Comparison of ENCODE assay signal across 21 cellular contexts in the genomic region with DNA sequence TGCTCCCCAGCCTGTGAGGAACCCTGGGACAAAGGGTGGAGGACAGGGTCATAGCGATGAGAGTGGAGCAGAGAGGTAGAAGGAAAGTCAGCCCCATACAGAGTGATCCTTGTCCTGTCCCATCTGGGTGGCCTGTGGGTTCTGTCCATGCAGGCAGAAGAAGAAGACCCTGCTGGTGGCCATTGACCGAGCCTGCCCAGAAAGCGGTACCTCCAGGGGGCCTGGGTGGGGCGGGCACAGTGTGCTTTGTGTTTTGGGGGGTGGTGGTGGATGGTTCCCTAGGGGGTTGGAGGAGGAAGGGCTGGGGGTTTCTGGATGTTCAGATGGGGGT. TPM values are rescaled to one million over a fixed set of nuclear protein-coding genes. Genes with fewer than 3 reads are reported as not detected.
A peak's percentile ranks its signal among the peaks of the same experiment; 100 is the strongest.
DNase-seq lines count a peak whose midpoint lies in the region; ATAC-seq and TF ChIP-seq lines count a peak whose summit lies in the region.
"Had no signal": no experiment of that assay in that cellular context is flagged by ENCODE, and none has a peak within 500 bp of the region (broad histone marks: within the 10 kb centered on the region; RNA-seq: fewer than 3 reads in every experiment).

No MANE protein-coding gene starts in this region.

- peaks cover 84% of the 10 kb centered on the region for H3K36me3 ChIP-seq in left ventricle myocardium inferior
- H3K36me3 ChIP-seq in upper lobe of right lung, result peaks cover 43% of the 10 kb centered on the region
- no peaks in the 10 kb centered on the region for H3K36me3 ChIP-seq in smooth muscle cell (ENCODE audit: low read depth)
- H3K36me3 ChIP-seq in PC-3 (ENCODE audit: low read depth, low read length), result no peaks in the 10 kb centered on the region

- intact Hi-C loops in left ventricle myocardium inferior (cut with micrococcal nuclease) (no loop called here), left ventricle myocardium superior (cut with micrococcal nuclease) (no loop called here), upper lobe of right lung (cut with DNase I) (no loop called here), PC-3 (cut with micrococcal nuclease) (no loop called here)

- H4K20me1 ChIP-seq in smooth muscle cell (ENCODE audit: low read depth) (no peaks in the 10 kb centered on the region), PC-3 (ENCODE audit: low read length) (no peaks in the 10 kb centered on the region)

- H3K27ac ChIP-seq in left ventricle myocardium inferior (replicated peaks) (peak overlapping the region; percentile 33), caudate nucleus (ENCODE audit: low read depth, low read length) (peak overlapping the region; percentile 70), upper lobe of right lung (peak overlapping the region; percentile 65), smooth muscle cell (ENCODE audit: low read depth) (no peak overlapping the region), PC-3 (ENCODE audit: low read length) (no peak overlapping the region)

- DNase-seq in left ventricle myocardium inferior, result no peak
- no peak for DNase-seq in left ventricle myocardium superior
- DNase-seq in caudate nucleus (lab: John Stamatoyannopoulos, UW), result no peak
- DNase-seq in naive B cell, result no peak
- DNase-seq in upper lobe of right lung, result no peak
- DNase-seq in smooth muscle cell (lab: John Stamatoyannopoulos, UW; ENCODE audit: unreplicated experiment), result no peak
- no peak for DNase-seq in PC-3
- no peak for DNase-seq in LoVo (ENCODE audit: low spot score)
- DNase-seq: amygdala; COR-L47; EL; foreskin melanocyte; left colon; NCI-H1417 treated with DMSO at 0.1 percent for 48 hours; NCI-H2171; NCI-H748 treated with DMSO at 0.1 percent for 48 hours; SK-N-SH; stimulated activated naive CD8-positive, alpha-beta T cell treated with anti-CD3 and anti-CD28 coated beads, Interleukin-15, amount 100 ng/mL, for 72 hours had no signal

- H3K4me3 Mint-ChIP-seq in naive B cell, result peak overlapping the region in 7 of 8 donors; percentile 62 to 93 (median 82)
- H3K4me3 Mint-ChIP-seq: activated T-helper 17 cell treated with anti-CD3 and anti-CD28 coated beads, Interleukin-2, amount 50 U/mL, for 72 hours; stimulated activated naive CD8-positive, alpha-beta T cell treated with anti-CD3 and anti-CD28 coated beads, Interleukin-15, amount 100 ng/mL, for 72 hours had no signal

- H3K9ac ChIP-seq in smooth muscle cell (ENCODE audit: low read depth), result no peak overlapping the region
- H3K9ac ChIP-seq in PC-3 (ENCODE audit: low read length), result no peak overlapping the region
- H3K9ac ChIP-seq: SK-N-SH had no signal

- no peaks in the 10 kb centered on the region for H3K27me3 ChIP-seq in left ventricle myocardium inferior (ENCODE audit: low read depth)
- H3K27me3 ChIP-seq in upper lobe of right lung, result no peaks in the 10 kb centered on the region
- H3K27me3 ChIP-seq in smooth muscle cell (ENCODE audit: low read depth), result no peaks in the 10 kb centered on the region
- no peaks in the 10 kb centered on the region for H3K27me3 ChIP-seq in PC-3 (ENCODE audit: low read length)

- peaks cover 48 to 94% (median 74%) of the 10 kb centered on the region in 3 donors for H3K4me1 Mint-ChIP-seq in naive B cell
- H3K4me1 Mint-ChIP-seq: activated T-helper 17 cell treated with anti-CD3 and anti-CD28 coated beads, Interleukin-2, amount 50 U/mL, for 72 hours had no signal

- H3K79me2 ChIP-seq in smooth muscle cell (ENCODE audit: low read depth) (no peaks in the 10 kb centered on the region), PC-3 (ENCODE audit: low read length) (no peaks in the 10 kb centered on the region)

- H3K36me3 Mint-ChIP-seq in naive B cell, result peaks cover 5 to 12% of the 10 kb centered on the region in 2 donors

- no peaks in the 10 kb centered on the region for H3F3A ChIP-seq in smooth muscle cell (ENCODE audit: low read depth)
- H3F3A ChIP-seq in PC-3 (ENCODE audit: low read length, unreplicated experiment), result no peaks in the 10 kb centered on the region

- no peaks in the 10 kb centered on the region for H3K9me3 Mint-ChIP-seq in naive B cell
- H3K9me3 Mint-ChIP-seq: activated T-helper 17 cell treated with anti-CD3 and anti-CD28 coated beads, Interleukin-2, amount 50 U/mL, for 72 hours; stimulated activated naive CD8-positive, alpha-beta T cell treated with anti-CD3 and anti-CD28 coated beads, Interleukin-15, amount 100 ng/mL, for 72 hours had no signal

- no peak overlapping the region for H3K4me2 ChIP-seq in smooth muscle cell
- no peak overlapping the region for H3K4me2 ChIP-seq in PC-3 (ENCODE audit: low read length)
- H3K4me2 ChIP-seq: SK-N-SH had no signal

- no peaks in the 10 kb centered on the region for H3K9me2 ChIP-seq in PC-3 (replicated peaks; ENCODE audit: low read length)
- H3K9me2 ChIP-seq: SK-N-SH had no signal

- H3K27me3 Mint-ChIP-seq in naive B cell, result no peaks in the 10 kb centered on the region
- H3K27me3 Mint-ChIP-seq: activated T-helper 17 cell treated with anti-CD3 and anti-CD28 coated beads, Interleukin-2, amount 50 U/mL, for 72 hours; stimulated activated naive CD8-positive, alpha-beta T cell treated with anti-CD3 and anti-CD28 coated beads, Interleukin-15, amount 100 ng/mL, for 72 hours had no signal

- POLR2A ChIA-PET in PC-3 (lab: Charles Lee; ENCODE audit: unreplicated experiment), result no interaction called here

- H3K4me1 ChIP-seq in left ventricle myocardium inferior (peaks cover 3% of the 10 kb centered on the region), upper lobe of right lung (peaks cover 3% of the 10 kb centered on the region), smooth muscle cell (ENCODE audit: low read depth) (no peaks in the 10 kb centered on the region), PC-3 (ENCODE audit: insufficient read depth, low read length) (peaks cover 25% of the 10 kb centered on the region)
- H3K4me1 ChIP-seq: HAP-1 had no signal

- CTCF ChIA-PET in PC-3 (lab: Charles Lee), result no interaction called here

- H3K9me3 ChIP-seq in left ventricle myocardium inferior (replicated peaks) (no peaks in the 10 kb centered on the region), upper lobe of right lung (no peaks in the 10 kb centered on the region), smooth muscle cell (replicated peaks; ENCODE audit: low read depth) (no peaks in the 10 kb centered on the region), PC-3 (ENCODE audit: low read length) (no peaks in the 10 kb centered on the region)
- H3K9me3 ChIP-seq: HAP-1, prostate gland, SK-N-SH had no signal

- no TSS peak for BruUV-seq in PC-3 (replicated peaks; lab: Mats Ljungman, UMichigan)

- H3K27ac Mint-ChIP-seq in naive B cell, result peak overlapping the region; percentile 29 to 97 (median 95)
- H3K27ac Mint-ChIP-seq: activated T-helper 17 cell treated with anti-CD3 and anti-CD28 coated beads, Interleukin-2, amount 50 U/mL, for 72 hours; stimulated activated naive CD8-positive, alpha-beta T cell treated with anti-CD3 and anti-CD28 coated beads, Interleukin-15, amount 100 ng/mL, for 72 hours had no signal

- WGBS in smooth muscle cell (ENCODE audit: low lambda C conversion rate), result 96% methylated on average over 4 of the region's 4 CpGs

- no peak overlapping the region for H3K4me3 ChIP-seq in left ventricle myocardium inferior
- H3K4me3 ChIP-seq in upper lobe of right lung, result no peak overlapping the region
- H3K4me3 ChIP-seq in smooth muscle cell, result no peak overlapping the region
- no peak overlapping the region for H3K4me3 ChIP-seq in PC-3 (ENCODE audit: low read length)
- H3K4me3 ChIP-seq: HAP-1, prostate gland had no signal

- TF ChIP-seq CTCF in left ventricle myocardium inferior (IDR thresholded peaks at IDR 0.05; ENCODE audit: borderline replicate concordance), result no peak
- TF ChIP-seq CTCF in upper lobe of right lung (IDR thresholded peaks at IDR 0.05), result no peak
- no peak for TF ChIP-seq CTCF in smooth muscle cell (IDR thresholded peaks at IDR 0.05; ENCODE audit: borderline replicate concordance, insufficient read depth, poor library complexity, severe bottlenecking)
- TF ChIP-seq CTCF in PC-3 (conservative IDR thresholded peaks at IDR 0.05; ENCODE audit: low read depth, low read length), result no peak

- H2AFZ ChIP-seq in smooth muscle cell (ENCODE audit: low read depth) (no peak overlapping the region), PC-3 (ENCODE audit: low read length) (no peak overlapping the region)

- no peak for ATAC-seq in left ventricle myocardium superior
- no peak for ATAC-seq in naive B cell (ENCODE audit: low read depth in 2 of 2)
- ATAC-seq in upper lobe of right lung, result no peak
- ATAC-seq in PC-3, result no peak
- ATAC-seq: activated T-helper 17 cell treated with anti-CD3 and anti-CD28 coated beads, Interleukin-2, amount 50 U/mL, for 72 hours; stimulated activated naive CD8-positive, alpha-beta T cell treated with anti-CD3 and anti-CD28 coated beads, Interleukin-15, amount 100 ng/mL, for 72 hours had no signal

RNA-seq across cellular contexts. Expression of a gene that starts 7.9 kb away (rescaled TPM):
- total RNA-seq in left ventricle myocardium inferior, result 23.5 TPM
- total RNA-seq in left ventricle myocardium superior, result 20.4 TPM
- 100 to 1,000 TPM in 1 of 6 donors, 10 to 100 TPM in 5; 19.2 to 126 (median 80.7) TPM for polyA plus RNA-seq in naive B cell (ENCODE audit: low read depth in 6 of 6)
- total RNA-seq in upper lobe of right lung, result 107 TPM
- 24.7 and 35.0 TPM in 2 replicates for total RNA-seq in smooth muscle cell
- polyA plus RNA-seq in smooth muscle cell, result 11.6 and 21.2 TPM in 2 replicates
- total RNA-seq in PC-3 (2014; rRNA removed), result 13.6 and 22.7 TPM in 2 replicates

RNA-seq across cellular contexts. Expression of a gene that starts 12.8 kb away (rescaled TPM):
- total RNA-seq in left ventricle myocardium inferior (113 TPM), left ventricle myocardium superior (69.5 TPM), upper lobe of right lung (465 TPM), smooth muscle cell (1,972 and 2,130 TPM in 2 replicates), PC-3 (2014; rRNA removed) (8.0 and 10.3 TPM in 2 replicates)
- polyA plus RNA-seq in naive B cell (ENCODE audit: low read depth in 6 of 6) (10 to 100 TPM in 2 of 6 donors, 1 to 10 TPM in 3, not detected in 1; 5.2 to 11.5 (median 6.8) TPM), smooth muscle cell (2,069 and 2,250 TPM in 2 replicates)

RNA-seq across cellular contexts. Expression of a gene that starts 42.3 kb away (rescaled TPM):
- 51.5 TPM for total RNA-seq in left ventricle myocardium inferior
- total RNA-seq in left ventricle myocardium superior, result 51.4 TPM
- polyA plus RNA-seq in naive B cell (ENCODE audit: low read depth in 6 of 6), result 10 to 100 TPM; 18.0 to 23.3 (median 20.9) TPM
- 86.9 TPM for total RNA-seq in upper lobe of right lung
- total RNA-seq in smooth muscle cell, result 140 and 146 TPM in 2 replicates
- 30.7 and 42.9 TPM in 2 replicates for polyA plus RNA-seq in smooth muscle cell
- total RNA-seq in PC-3 (2014; rRNA removed), result 88.6 and 91.6 TPM in 2 replicates

RNA-seq across cellular contexts. Expression of a gene that starts 45.5 kb away (rescaled TPM):
- total RNA-seq in left ventricle myocardium inferior (24.0 TPM), left ventricle myocardium superior (21.7 TPM), upper lobe of right lung (57.8 TPM), smooth muscle cell (20.8 and 36.4 TPM in 2 replicates), PC-3 (2014; rRNA removed) (43.6 and 55.1 TPM in 2 replicates)
- polyA plus RNA-seq in naive B cell (ENCODE audit: low read depth in 6 of 6) (10 to 100 TPM; 27.8 to 61.9 (median 32.2) TPM), smooth muscle cell (23.5 and 40.7 TPM in 2 replicates)

RNA-seq across cellular contexts. Expression of a gene that starts 46.1 kb away (rescaled TPM):
- total RNA-seq in left ventricle myocardium inferior (21.1 TPM), left ventricle myocardium superior (25.2 TPM), upper lobe of right lung (27.1 TPM), smooth muscle cell (12.6 and 15.8 TPM in 2 replicates), PC-3 (2014; rRNA removed) (7.4 TPM in 2 replicates)
- polyA plus RNA-seq in naive B cell (ENCODE audit: low read depth in 6 of 6) (10 to 100 TPM in 4 of 6 donors, 1 to 10 TPM in 2; 1.4 to 15.5 (median 13.4) TPM), smooth muscle cell (10.9 and 17.3 TPM in 2 replicates)

Comparison
In these comparisons a context has a peak if more than half of its experiments do, and no peak if none do; other contexts are left out.
1. H3K27ac ChIP-seq: peak in left ventricle myocardium inferior (single experiment), caudate nucleus (single experiment) and upper lobe of right lung (single experiment); none in smooth muscle cell (single experiment) and PC-3 (single experiment).